8 cellular contexts compared by ENCODE assay signal in genomic region chr16:67183284-67183626, GRCh38. TPM values are rescaled to one million over a fixed set of nuclear protein-coding genes. Genes with fewer than 3 reads are reported as not detected.
DNase-seq lines count a peak whose midpoint lies in the region; ATAC-seq and TF ChIP-seq lines count a peak whose summit lies in the region.

No MANE protein-coding gene starts in this region.

- H3K14ac ChIP-seq in IMR-90 (replicated peaks; ENCODE audit: low read depth, low read length), result peak overlapping the region; percentile 88

- H3K56ac ChIP-seq in IMR-90 (ENCODE audit: extremely low read depth, insufficient read depth, low read length), result peak overlapping the region; percentile 5; the same call in 1 of the 2 replicates

- H2BK5ac ChIP-seq in IMR-90 (ENCODE audit: low read depth, low read length, poor library complexity, severe bottlenecking), result peak overlapping the region; percentile 2

- H3K36me3 ChIP-seq in ACC112 (ENCODE audit: insufficient read depth, low read length), result no peaks in the 10 kb centered on the region
- no peaks in the 10 kb centered on the region; the same call in 1 of the 2 replicates for H3K36me3 ChIP-seq in IMR-90 (ENCODE audit: control insufficient read depth, insufficient read depth, low read length)
- no peaks in the 10 kb centered on the region for H3K36me3 ChIP-seq in colonic mucosa
- no peaks in the 10 kb centered on the region for H3K36me3 ChIP-seq in muscle layer of colon (ENCODE audit: insufficient read depth, low read length)

- H2AFZ ChIP-seq in ACC112 (ENCODE audit: low read length, unreplicated experiment) (no peak overlapping the region), IMR-90 (replicated peaks; ENCODE audit: low read length, poor library complexity) (peak overlapping the region; percentile 97)

- peak overlapping the region; percentile 46; the same call in 1 of the 2 replicates for H4K91ac ChIP-seq in IMR-90 (ENCODE audit: insufficient read depth, low read depth, low read length)

- peak overlapping the region; percentile 63 for H3K4me2 ChIP-seq in IMR-90 (ENCODE audit: low read depth, low read length)

- TF ChIP-seq CTCF in IMR-90 (conservative IDR thresholded peaks at IDR 0.05; ENCODE audit: low read depth, low read length) (no peak), colonic mucosa (IDR thresholded peaks at IDR 0.05) (no peak), mesothelial cell of epicardium (IDR thresholded peaks at IDR 0.05; ENCODE audit: unreplicated experiment) (no peak)

- H3K27me3 ChIP-seq in ACC112 (ENCODE audit: insufficient read depth, low read length), result no peaks in the 10 kb centered on the region
- no peaks in the 10 kb centered on the region for H3K27me3 ChIP-seq in IMR-90 (ENCODE audit: control insufficient read depth, insufficient read depth, low read length)
- H3K27me3 ChIP-seq in colonic mucosa, result no peaks in the 10 kb centered on the region
- no peaks in the 10 kb centered on the region for H3K27me3 ChIP-seq in muscle layer of colon (ENCODE audit: control insufficient read depth in 1 of 2, insufficient read depth in 2 of 2, low read length in 2 of 2)

- BruUV-seq in IMR-90 (replicated peaks; lab: Mats Ljungman, UMichigan), result no TSS peak

- H3K9ac ChIP-seq in IMR-90 (ENCODE audit: low read depth, low read length) (peak overlapping the region; percentile 11; the same call in 1 of the 2 replicates), colonic mucosa (ENCODE audit: low read depth in 2 of 2, low read length in 2 of 2) (peak overlapping the region in 1 of 2 donors; percentile 77), muscle layer of colon (ENCODE audit: low read length) (no peak overlapping the region)

- peak overlapping the region; percentile 28 for H2BK120ac ChIP-seq in IMR-90 (ENCODE audit: low read depth, low read length)

- peak overlapping the region; percentile 66; the same call in 1 of the 2 replicates for H3K23ac ChIP-seq in IMR-90 (ENCODE audit: low read depth, low read length)

- intact Hi-C loops in IMR-90 (cut with micrococcal nuclease) (loop anchor here (10.0 kb wide), 1 partner anchor 168 kb away; no protein-coding TSS in a partner anchor), colonic mucosa (cut with DNase I) (loop anchor here (10.0 kb wide), 1 partner anchor 208 kb away; no protein-coding TSS in a partner anchor)

- peak overlapping the region; percentile 3; the same call in 1 of the 3 replicates for H2BK15ac ChIP-seq in IMR-90 (ENCODE audit: low read depth, low read length)

- peaks cover 24% of the 10 kb centered on the region for H3K4me1 Mint-ChIP-seq in mesothelial cell of epicardium

- peaks cover 11% of the 10 kb centered on the region for H3K79me2 ChIP-seq in ACC112 (ENCODE audit: control insufficient read depth, insufficient read depth, low read length, unreplicated experiment)

- TF ChIP-seq POLR2A in IMR-90 (IDR thresholded peaks at IDR 0.05; ENCODE audit: low read depth, low read length), result no peak

- CTCF ChIA-PET in IMR-90 (lab: Yijun Ruan, JAX), result no interaction called here

- no peak overlapping the region for H3K4me3 Mint-ChIP-seq in mesothelial cell of epicardium

- ATAC-seq in IMR-90 (ENCODE audit: low read depth) (no peak), HG02798 (IDR thresholded peaks at IDR 0.05; ENCODE audit: poor library complexity, unreplicated experiment) (no peak), HG03521 (IDR thresholded peaks at IDR 0.05; ENCODE audit: unreplicated experiment) (no peak), HG03095 (IDR thresholded peaks at IDR 0.05; ENCODE audit: unreplicated experiment) (no peak)

- in situ Hi-C loops in IMR-90 (cut with MboI; ENCODE audit: low sequenced_read_pairs), result no loop called here

- H3K4me1 ChIP-seq in ACC112 (ENCODE audit: control insufficient read depth, insufficient read depth, low read length, unreplicated experiment), result peaks cover 33% of the 10 kb centered on the region
- peaks cover 13% of the 10 kb centered on the region for H3K4me1 ChIP-seq in IMR-90 (ENCODE audit: control insufficient read depth, insufficient read depth, low read length)
- peaks cover 15% of the 10 kb centered on the region for H3K4me1 ChIP-seq in colonic mucosa
- H3K4me1 ChIP-seq in muscle layer of colon (ENCODE audit: insufficient read depth, low read length), result peaks cover 28% of the 10 kb centered on the region

- H3K4me3 ChIP-seq in ACC112 (ENCODE audit: low read depth, low read length) (peak overlapping the region; percentile 81), IMR-90 (ENCODE audit: insufficient read depth, low read depth, low read length) (peak overlapping the region; percentile 62), colonic mucosa (peak overlapping the region; percentile 67), muscle layer of colon (ENCODE audit: low read depth in 1 of 2, low read length in 2 of 2) (peak overlapping the region; percentile 25 to 64)

- POLR2A ChIA-PET in IMR-90 (lab: Charles Lee; ENCODE audit: unreplicated experiment), result no interaction called here

- H2BK20ac ChIP-seq in IMR-90 (ENCODE audit: low read depth, low read length), result no peak overlapping the region

- dilution Hi-C loops in IMR-90 (cut with HindIII; ENCODE audit: low sequenced_read_pairs, unreplicated experiment), result no loop called here

- peaks cover 24% of the 10 kb centered on the region for H4K20me1 ChIP-seq in IMR-90 (ENCODE audit: insufficient read depth, low read length)

- DNase-seq in IMR-90, result no peak
- DNase-seq in colonic mucosa, result no peak
- no peak for DNase-seq in mesothelial cell of epicardium (ENCODE audit: low spot score in 2 of 2, unreplicated experiment in 2 of 2)

- no peak overlapping the region for H3K18ac ChIP-seq in IMR-90 (ENCODE audit: low read depth, low read length)

- no peak for TF ChIP-seq RAD21 in IMR-90 (IDR thresholded peaks at IDR 0.05; ENCODE audit: low read length)

- H3K27ac ChIP-seq in ACC112 (ENCODE audit: low read depth, low read length), result peak overlapping the region; percentile 83
- peak overlapping the region; percentile 7; the same call in 1 of the 2 replicates for H3K27ac ChIP-seq in IMR-90 (ENCODE audit: insufficient read depth, low read length)
- H3K27ac ChIP-seq in colonic mucosa, result peak overlapping the region; percentile 92
- peak overlapping the region; percentile 59 for H3K27ac ChIP-seq in muscle layer of colon (ENCODE audit: low read depth, low read length)

- H3K9me3 ChIP-seq in IMR-90 (ENCODE audit: control insufficient read depth, insufficient read depth, low read length), result no peaks in the 10 kb centered on the region
- H3K9me3 ChIP-seq in colonic mucosa, result no peaks in the 10 kb centered on the region
- H3K9me3 ChIP-seq in muscle layer of colon (ENCODE audit: low read length), result no peaks in the 10 kb centered on the region

- H3K9me1 ChIP-seq in IMR-90 (ENCODE audit: insufficient read depth, low read length), result peaks cover 13% of the 10 kb centered on the region

- H3K36me3 Mint-ChIP-seq in mesothelial cell of epicardium, result peaks cover 3% of the 10 kb centered on the region

- peak overlapping the region; percentile 72 for H3K4ac ChIP-seq in IMR-90 (ENCODE audit: low read depth, low read length)

- H2AK5ac ChIP-seq in IMR-90 (ENCODE audit: low read depth, low read length), result peak overlapping the region; percentile 11; the same call in 1 of the 2 replicates

- peak overlapping the region; percentile 68 for H2AK9ac ChIP-seq in IMR-90 (replicated peaks; ENCODE audit: low read depth, low read length, poor library complexity)

- H4K8ac ChIP-seq in IMR-90 (ENCODE audit: low read depth in 2 of 2, low read length in 2 of 2), result peak overlapping the region; percentile 36 to 78

- no peak overlapping the region for H3K27ac Mint-ChIP-seq in mesothelial cell of epicardium

- H3K27me3 Mint-ChIP-seq in mesothelial cell of epicardium (ENCODE audit: low read depth), result peaks cover 17% of the 10 kb centered on the region

- H4K5ac ChIP-seq in IMR-90 (ENCODE audit: low read depth, low read length), result no peak overlapping the region

- H3K79me1 ChIP-seq in IMR-90 (ENCODE audit: low read depth in 1 of 2, low read length in 2 of 2), result peaks cover 19 to 35% of the 10 kb centered on the region in 2 experiments

- no peaks in the 10 kb centered on the region for H3K9me3 Mint-ChIP-seq in mesothelial cell of epicardium

- 0% methylated on average over 2 of the region's 11 CpGs; no CpG with 5 or more reads in 1 of the 2 experiments for WGBS in IMR-90 (ENCODE audit: extremely low coverage in 2 of 2, insufficient read length in 1 of 2), 2 experiments

TF ChIP-seq in IMR-90, 13 proteins besides CTCF, POLR2A, EP300 and RAD21 (continues in another document):
- TF ChIP-seq RCOR1 (IDR thresholded peaks at IDR 0.05; ENCODE audit: insufficient replicate concordance, low read length) (no peak), MAZ (IDR thresholded peaks at IDR 0.05; ENCODE audit: borderline replicate concordance, low read depth, low read length) (no peak)

RNA-seq across cellular contexts. Expression of gene MATCAP1, which starts 0.5 kb away (rescaled TPM):
- total RNA-seq in IMR-90 (2012; rRNA removed) (7.5 and 8.2 TPM in 2 replicates), colonic mucosa (10 to 100 TPM; 24.0 to 43.0 TPM), mesothelial cell of epicardium (121 to 131 TPM (median 129 TPM) in 3 replicates)
- polyA plus RNA-seq in IMR-90 (2012; rRNA removed), result 43.9 and 47.3 TPM in 2 replicates
- 15.4 and 29.8 TPM in 2 replicates for polyA plus RNA-seq in IMR-90 (2012; cell fraction: cytosol; rRNA removed)
- 309 and 661 TPM in 2 replicates for polyA plus RNA-seq in IMR-90 (2012; cell fraction: nucleus; rRNA removed; ENCODE audit: low replicate concordance)

RNA-seq across cellular contexts. Expression of gene EXOC3L1, which starts 6.7 kb away (rescaled TPM):
- total RNA-seq in IMR-90 (2012; rRNA removed), result not detected in 2 replicates
- 0.09 TPM in 1 of 2 replicates, not detected in the other for polyA plus RNA-seq in IMR-90 (2012; rRNA removed)
- 0.09 and 0.17 TPM in 2 replicates for polyA plus RNA-seq in IMR-90 (2012; cell fraction: cytosol; rRNA removed)
- polyA plus RNA-seq in IMR-90 (2012; cell fraction: nucleus; rRNA removed; ENCODE audit: low replicate concordance), result 0.36 and 1.0 TPM in 2 replicates
- 1 to 10 TPM; 2.3 to 4.6 TPM for total RNA-seq in colonic mucosa
- total RNA-seq in mesothelial cell of epicardium, result 0.23 to 0.40 TPM in 2 of 3 replicates, not detected in the other

RNA-seq across cellular contexts. Expression of gene E2F4, which starts 8.7 kb away (rescaled TPM):
- total RNA-seq in IMR-90 (2012; rRNA removed) (57.5 and 63.4 TPM in 2 replicates), colonic mucosa (10 to 100 TPM; 53.3 to 89.0 TPM), mesothelial cell of epicardium (78.3 to 80.2 TPM (median 79.5 TPM) in 3 replicates)
- polyA plus RNA-seq in IMR-90 (2012; rRNA removed), result 103 and 106 TPM in 2 replicates
- 82.1 and 82.4 TPM in 2 replicates for polyA plus RNA-seq in IMR-90 (2012; cell fraction: cytosol; rRNA removed)
- polyA plus RNA-seq in IMR-90 (2012; cell fraction: nucleus; rRNA removed; ENCODE audit: low replicate concordance), result 415 and 587 TPM in 2 replicates

RNA-seq across cellular contexts. Expression of gene NOL3, which starts 12.9 kb away (rescaled TPM):
- total RNA-seq in IMR-90 (2012; rRNA removed), result 5.0 and 6.1 TPM in 2 replicates
- polyA plus RNA-seq in IMR-90 (2012; rRNA removed), result 16.9 and 17.2 TPM in 2 replicates
- 17.3 and 24.9 TPM in 2 replicates for polyA plus RNA-seq in IMR-90 (2012; cell fraction: cytosol; rRNA removed)
- polyA plus RNA-seq in IMR-90 (2012; cell fraction: nucleus; rRNA removed; ENCODE audit: low replicate concordance), result 60.1 and 82.3 TPM in 2 replicates
- 10 to 100 TPM; 26.2 to 31.0 TPM for total RNA-seq in colonic mucosa
- total RNA-seq in mesothelial cell of epicardium, result 14.0 to 15.5 TPM (median 14.2 TPM) in 3 replicates

RNA-seq across cellular contexts. Expression of gene ELMO3, which starts 15.7 kb away (rescaled TPM):
- 0.28 and 0.36 TPM in 2 replicates for total RNA-seq in IMR-90 (2012; rRNA removed)
- polyA plus RNA-seq in IMR-90 (2012; rRNA removed), result 1.6 and 1.9 TPM in 2 replicates
- polyA plus RNA-seq in IMR-90 (2012; cell fraction: cytosol; rRNA removed), result 0.70 and 0.78 TPM in 2 replicates
- polyA plus RNA-seq in IMR-90 (2012; cell fraction: nucleus; rRNA removed; ENCODE audit: low replicate concordance), result 7.2 and 21.3 TPM in 2 replicates
- 10 to 100 TPM; 60.7 to 75.6 TPM for total RNA-seq in colonic mucosa
- total RNA-seq in mesothelial cell of epicardium, result 9.3 to 10.0 TPM (median 9.7 TPM) in 3 replicates

Comparison
In these comparisons a context has a peak if more than half of its experiments do, and no peak if none do; other contexts are left out.
1. H3K27ac ChIP-seq: peak in every context shown above with its lines; median percentile 92 in colonic mucosa; 83 in ACC112; 59 in muscle layer of colon; 7 in IMR-90.